15 cellular contexts compared by ENCODE assay signal in the genomic region with DNA sequence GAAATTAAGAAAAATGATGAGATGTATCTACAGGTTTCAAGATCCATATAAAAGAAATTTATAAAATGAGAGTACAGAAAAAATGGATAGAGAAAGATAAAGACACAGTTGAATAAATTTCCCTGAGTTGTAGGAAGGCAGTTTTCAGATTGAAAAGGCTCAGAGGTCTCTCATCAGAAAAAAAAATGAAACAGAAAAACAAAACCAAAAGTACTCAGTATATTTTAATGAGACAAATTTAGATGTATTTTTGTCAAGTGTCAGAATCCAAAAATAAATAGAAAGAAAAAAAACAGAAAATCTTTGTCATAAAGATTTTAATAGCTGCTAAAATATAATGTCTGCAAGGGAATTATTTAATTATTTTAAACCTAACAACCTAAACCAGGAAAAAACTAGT.
DNase-seq lines count a peak whose midpoint lies in the region; ATAC-seq and TF ChIP-seq lines count a peak whose summit lies in the region.
"Had no signal": no experiment of that assay in that cellular context is flagged by ENCODE, and none has a peak within 500 bp of the region (broad histone marks: within the 10 kb centered on the region; RNA-seq: fewer than 3 reads in every experiment).

No MANE protein-coding gene starts in this region.

- intact Hi-C loops in posterior vena cava (cut with DNase I): no loop called here

- H3K36me3 Mint-ChIP-seq in nephron progenitor cell (ENCODE audit: low read depth): no peaks in the 10 kb centered on the region
- H3K36me3 Mint-ChIP-seq in osteocyte (ENCODE audit: unreplicated experiment): no peaks in the 10 kb centered on the region

- H3K27ac Mint-ChIP-seq in nephron progenitor cell (peak overlapping the region; percentile 13), osteocyte (ENCODE audit: unreplicated experiment) (no peak overlapping the region)

- DNase-seq in nephron progenitor cell (no peak), osteocyte (ENCODE audit: extremely low spot score, unreplicated experiment) (no peak), activated gamma-delta T cell (lab: John Stamatoyannopoulos, UW) (no peak), MV-4-11 (lab: John Stamatoyannopoulos, UW) (no peak), posterior vena cava (ENCODE audit: low spot score) (no peak)
- DNase-seq: activated effector memory CD4-positive, alpha-beta T cell treated with Interleukin-2 at 50 U/mL for 16 hours; aorta; DND-41; heart left ventricle; mucosa of descending colon; NCI-H1417 treated with DMSO at 0.1 percent for 48 hours; stimulated activated naive CD4-positive, alpha-beta T cell had no signal

- H3K4me1 Mint-ChIP-seq in nephron progenitor cell (no peaks in the 10 kb centered on the region), osteocyte (ENCODE audit: unreplicated experiment) (no peaks in the 10 kb centered on the region)

- no peak overlapping the region for H3K4me3 Mint-ChIP-seq in nephron progenitor cell
- H3K4me3 Mint-ChIP-seq in osteocyte (ENCODE audit: unreplicated experiment): no peak overlapping the region

- H3K9me3 Mint-ChIP-seq in nephron progenitor cell (no peaks in the 10 kb centered on the region), osteocyte (ENCODE audit: unreplicated experiment) (no peaks in the 10 kb centered on the region)

- no peak for TF ChIP-seq CTCF in nephron progenitor cell (IDR thresholded peaks at IDR 0.05)
- no peak for TF ChIP-seq CTCF in osteocyte (IDR thresholded peaks at IDR 0.05)

- ATAC-seq in GM19035 (IDR thresholded peaks at IDR 0.05; ENCODE audit: unreplicated experiment): peak; percentile 76
- peak; percentile 75 for ATAC-seq in GM21723 (IDR thresholded peaks at IDR 0.05; ENCODE audit: unreplicated experiment)
- peak; percentile 36 for ATAC-seq in HG03103 (IDR thresholded peaks at IDR 0.05; ENCODE audit: low read depth, unreplicated experiment)
- ATAC-seq: heart left ventricle, mucosa of descending colon had no signal

- no peaks in the 10 kb centered on the region for H3K27me3 Mint-ChIP-seq in nephron progenitor cell (ENCODE audit: low read depth, poor library complexity)
- peaks cover 16% of the 10 kb centered on the region for H3K27me3 Mint-ChIP-seq in osteocyte (ENCODE audit: unreplicated experiment)
